8 cellular contexts compared by ENCODE assay signal in the genomic region with DNA sequence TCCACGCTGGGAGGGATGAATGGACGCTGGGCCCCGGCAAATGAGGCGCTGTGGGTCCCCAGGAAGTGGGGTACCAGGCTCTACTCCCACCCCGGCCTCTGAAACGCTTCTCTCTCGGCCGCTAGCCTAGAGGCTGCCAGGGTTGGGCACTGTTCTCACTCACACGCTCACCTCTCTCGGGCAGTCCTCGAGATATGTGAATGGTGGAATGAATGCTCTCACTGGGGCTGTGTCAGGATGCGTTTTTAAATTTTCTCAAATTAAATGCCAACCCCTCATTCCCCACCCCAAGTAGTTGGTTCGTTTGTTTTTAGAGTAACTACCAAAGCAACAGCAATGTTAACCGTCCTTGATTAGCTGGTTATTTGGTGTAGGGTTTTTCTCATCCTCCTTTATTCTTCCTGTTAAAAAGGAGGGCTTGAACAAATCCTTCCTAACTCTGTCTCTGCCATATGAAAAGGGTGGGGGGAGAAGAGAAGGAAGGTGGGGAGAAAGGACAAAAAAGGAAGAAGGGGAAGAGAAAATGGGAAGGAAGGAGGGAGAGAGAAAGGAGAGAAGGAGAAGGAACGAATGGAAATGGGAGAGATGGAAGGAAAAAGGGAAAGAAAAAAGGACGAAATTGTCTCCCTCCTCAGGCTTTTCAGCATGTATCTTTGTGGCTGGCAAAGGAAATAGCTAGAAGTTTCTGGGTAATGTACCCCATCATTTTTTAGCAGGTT. TPM values are rescaled to one million over a fixed set of nuclear protein-coding genes. Genes with fewer than 3 reads are reported as not detected.
DNase-seq lines count a peak whose midpoint lies in the region; ATAC-seq and TF ChIP-seq lines count a peak whose summit lies in the region.

No MANE protein-coding gene starts in this region.

- H3K4me2 ChIP-seq in PC-3 (ENCODE audit: low read length) (peak overlapping the region; percentile 93), smooth muscle cell (peak overlapping the region; percentile 99)

- H3K36me3 ChIP-seq in PC-3 (ENCODE audit: low read depth, low read length) = no peaks in the 10 kb centered on the region
- H3K36me3 ChIP-seq in smooth muscle cell (ENCODE audit: low read depth) = no peaks in the 10 kb centered on the region

- TF ChIP-seq CTCF in AG09309 (IDR thresholded peaks at IDR 0.05; ENCODE audit: control insufficient read depth, insufficient read depth, low read depth, low read length, missing control alignments) (no peak), PC-3 (conservative IDR thresholded peaks at IDR 0.05; ENCODE audit: low read depth, low read length) (no peak), foreskin fibroblast (IDR thresholded peaks at IDR 0.05; ENCODE audit: low read depth, low read length) (no peak), smooth muscle cell (IDR thresholded peaks at IDR 0.05; ENCODE audit: borderline replicate concordance, insufficient read depth, poor library complexity, severe bottlenecking) (no peak)

- H3K27ac ChIP-seq in PC-3 (ENCODE audit: low read length) (no peak overlapping the region), smooth muscle cell (ENCODE audit: low read depth) (no peak overlapping the region)

- H4K20me1 ChIP-seq in PC-3 (ENCODE audit: low read length) = no peaks in the 10 kb centered on the region
- peaks cover 9% of the 10 kb centered on the region for H4K20me1 ChIP-seq in smooth muscle cell (ENCODE audit: low read depth)

- H3K4me3 ChIP-seq in AG09309 (ENCODE audit: control insufficient read depth, low read depth, low read length) (peak overlapping the region; percentile 52), PC-3 (ENCODE audit: low read length) (peak overlapping the region; percentile 72), foreskin fibroblast (ENCODE audit: low read depth in 1 of 2, low read length in 2 of 2) (peak overlapping the region; percentile 71 to 88), smooth muscle cell (peak overlapping the region; percentile 74)

- BruUV-seq in PC-3 (replicated peaks; lab: Mats Ljungman, UMichigan) = no TSS peak

- H2AFZ ChIP-seq in PC-3 (ENCODE audit: low read length) = peak overlapping the region; percentile 83
- H2AFZ ChIP-seq in smooth muscle cell (ENCODE audit: low read depth) = peak overlapping the region; percentile 29

- POLR2A ChIA-PET in PC-3 (lab: Charles Lee; ENCODE audit: unreplicated experiment) = no interaction called here

- H3K9ac ChIP-seq in PC-3 (ENCODE audit: low read length) (peak overlapping the region; percentile 15; the same call in 1 of the 2 replicates), smooth muscle cell (ENCODE audit: low read depth) (no peak overlapping the region)

- H3K9me2 ChIP-seq in PC-3 (replicated peaks; ENCODE audit: low read length) = no peaks in the 10 kb centered on the region

- DNase-seq in AG09309 (ENCODE audit: low read depth) (no peak), PC-3 (no peak), foreskin fibroblast (peak in 1 of 2 donors; percentile 33), smooth muscle cell (lab: John Stamatoyannopoulos, UW; ENCODE audit: unreplicated experiment) (no peak), NCI-H1694 treated with DMSO at 0.1 percent for 48 hours (lab: John Stamatoyannopoulos, UW) (no peak), KG1 (lab: John Stamatoyannopoulos, UW) (no peak), H4 (ENCODE audit: low spot score) (no peak)

- no peaks in the 10 kb centered on the region for H3K9me3 ChIP-seq in PC-3 (ENCODE audit: low read length)
- no peaks in the 10 kb centered on the region for H3K9me3 ChIP-seq in smooth muscle cell (replicated peaks; ENCODE audit: low read depth)

- H3K27me3 ChIP-seq in PC-3 (ENCODE audit: low read length) = peaks cover 18% of the 10 kb centered on the region
- peaks cover 85% of the 10 kb centered on the region for H3K27me3 ChIP-seq in smooth muscle cell (ENCODE audit: low read depth)

- H3K4me1 ChIP-seq in PC-3 (ENCODE audit: insufficient read depth, low read length) (peaks cover 8% of the 10 kb centered on the region; the same call in 1 of the 2 replicates), smooth muscle cell (ENCODE audit: low read depth) (peaks cover 12% of the 10 kb centered on the region)

- H3K79me2 ChIP-seq in PC-3 (ENCODE audit: low read length) (no peaks in the 10 kb centered on the region), smooth muscle cell (ENCODE audit: low read depth) (no peaks in the 10 kb centered on the region)

- intact Hi-C loops in PC-3 (cut with micrococcal nuclease) = loop anchor here (1.0 to 5.0 kb wide), 3 partner anchors 226 to 360 kb away; no protein-coding TSS in a partner anchor

- peak; percentile 5 for ATAC-seq in GM21360 (IDR thresholded peaks at IDR 0.05; ENCODE audit: unreplicated experiment)
- peak; percentile 17; the same call in 1 of the 2 replicates for ATAC-seq in PC-3

- CTCF ChIA-PET in PC-3 (lab: Charles Lee) = no interaction called here

- 12% methylated on average over 16 of the region's 16 CpGs for WGBS in smooth muscle cell (ENCODE audit: low lambda C conversion rate)

- H3F3A ChIP-seq in PC-3 (ENCODE audit: low read length, unreplicated experiment) = no peaks in the 10 kb centered on the region
- no peaks in the 10 kb centered on the region for H3F3A ChIP-seq in smooth muscle cell (ENCODE audit: low read depth)

RNA-seq across cellular contexts. Expression of a gene that starts 1.4 kb away (rescaled TPM):
- total RNA-seq in PC-3 (2014; rRNA removed) (0.29 and 1.3 TPM in 2 replicates), smooth muscle cell (1.6 and 2.3 TPM in 2 replicates)
- 1.5 and 3.3 TPM in 2 replicates for polyA plus RNA-seq in smooth muscle cell
- total RNA-seq in H4 (2014; rRNA removed; shearing (Covaris generic)) = 1.9 and 3.0 TPM in 2 replicates
